ENCODE assay signal across 8 cellular contexts in genomic region chr10:58967551-58968418, GRCh38.
DNase-seq lines count a peak whose midpoint lies in the region; TF ChIP-seq lines count a peak whose summit lies in the region.

No MANE protein-coding gene starts in this region.

- in situ Hi-C loops in G401 (cut with HindIII; ENCODE audit: low sequenced_read_pairs) = no loop called here

- H3K36me3 ChIP-seq in breast epithelium (no peaks in the 10 kb centered on the region), adrenal gland (replicated peaks in 1 of 2) (no peaks in the 10 kb centered on the region)

- TF ChIP-seq POLR2A in breast epithelium (IDR thresholded peaks at IDR 0.05) = no peak
- TF ChIP-seq POLR2A in adrenal gland (IDR thresholded peaks at IDR 0.05) = no peak

- TF ChIP-seq CTCF in breast epithelium (IDR thresholded peaks at IDR 0.05) (no peak), adrenal gland (IDR thresholded peaks at IDR 0.05) (no peak), coronary artery (IDR thresholded peaks at IDR 0.05) (no peak)

- peak overlapping the region in 2 of 3 donors; percentile 10 to 18 for H3K4me3 ChIP-seq in breast epithelium
- H3K4me3 ChIP-seq in adrenal gland = no peak overlapping the region
- no peak overlapping the region for H3K4me3 ChIP-seq in coronary artery

- H3K9me3 ChIP-seq in breast epithelium = no peaks in the 10 kb centered on the region
- H3K9me3 ChIP-seq in adrenal gland (replicated peaks in 1 of 3) = no peaks in the 10 kb centered on the region

- H3K4me1 ChIP-seq in breast epithelium (no peaks in the 10 kb centered on the region), adrenal gland (replicated peaks in 1 of 2) (no peaks in the 10 kb centered on the region)

- WGBS in adrenal gland, 4 donors = 59 to 68% (median 64%) methylated on average over 10 to 19 of the region's 19 CpGs

- H3K27me3 ChIP-seq in breast epithelium = no peaks in the 10 kb centered on the region
- no peaks in the 10 kb centered on the region for H3K27me3 ChIP-seq in adrenal gland

- DNase-seq in G401 (ENCODE audit: low spot score) (peak; percentile 70), HK-2 (ENCODE audit: unreplicated experiment) (peak; percentile 29), breast epithelium (ENCODE audit: low spot score in 2 of 2) (peak in 1 of 2 donors; percentile 31), mucosa of gallbladder (ENCODE audit: low spot score) (peak; percentile 27), adrenal gland (no peak), NCI-H2171 treated with DMSO at 0.1 percent for 48 hours (lab: John Stamatoyannopoulos, UW) (no peak), coronary artery (ENCODE audit: low spot score) (no peak)
- DNase-seq in activated CD8-positive, alpha-beta memory T cell treated with anti-CD3 and anti-CD28 coated beads, Interleukin-2, amount 50 U/mL, for 4 hours = no peak

- intact Hi-C loops in breast epithelium (cut with DNase I; ENCODE audit: low total_unique reads) (no loop called here), adrenal gland (cut with DNase I) (no loop called here)

- H3K27ac ChIP-seq in breast epithelium (no peak overlapping the region), adrenal gland (no peak overlapping the region), coronary artery (no peak overlapping the region)

Comparison
In these comparisons a context has a peak if more than half of its experiments do, and no peak if none do; other contexts are left out.
1. DNase-seq: peak in G401 (single experiment), HK-2 (single experiment) and mucosa of gallbladder (single experiment); none in adrenal gland (0 of 7), activated CD8-positive, alpha-beta memory T cell treated with anti-CD3 and anti-CD28 coated beads, Interleukin-2, amount 50 U/mL, for 4 hours (single experiment), NCI-H2171 treated with DMSO at 0.1 percent for 48 hours (single experiment) and coronary artery (single experiment).
2. H3K4me3 ChIP-seq: peak in breast epithelium (2 of 3); none in adrenal gland (0 of 4) and coronary artery (single experiment).